ENCODE assay signal across 8 cellular contexts in genomic region chr14:91415794-91416743, GRCh38. TPM values are rescaled to one million over a fixed set of nuclear protein-coding genes. Genes with fewer than 3 reads are reported as not detected.
DNase-seq lines count a peak whose midpoint lies in the region; ATAC-seq, FAIRE-seq and TF ChIP-seq lines count a peak whose summit lies in the region.

No MANE protein-coding gene starts in this region.

- H3K36me3 Mint-ChIP-seq in Caco-2 (ENCODE audit: insufficient read depth, unreplicated experiment), result peaks cover 23% of the 10 kb centered on the region

- peaks cover 67% of the 10 kb centered on the region for H3K79me2 ChIP-seq in GM12878 (ENCODE audit: control insufficient read depth, insufficient read depth, low read length)
- H3K79me2 ChIP-seq in mesendoderm (ENCODE audit: control insufficient read depth, insufficient read depth, low read length), result peaks cover 35% of the 10 kb centered on the region

- H2AFZ ChIP-seq in GM12878 (ENCODE audit: control insufficient read depth, low read depth, low read length), result peak overlapping the region; percentile 31

- in situ Hi-C loops in GM12878 (cut with MboI) (no loop called here), brain microvascular endothelial cell (cut with HindIII; ENCODE audit: low pct_ligation_motif_present, low sequenced_read_pairs) (no loop called here)

- no peak for TF ChIP-seq RAD21 in GM12878 (IDR thresholded peaks at IDR 0.05; ENCODE audit: insufficient read depth, low read depth, low read length)

- H3K4me1 Mint-ChIP-seq in Caco-2 (ENCODE audit: low read depth, unreplicated experiment), result peaks cover 20% of the 10 kb centered on the region

- peaks cover 3% of the 10 kb centered on the region; the same call in 1 of the 2 replicates for H3K36me3 ChIP-seq in Caco-2 (ENCODE audit: control insufficient read depth, insufficient read depth, low read length)
- H3K36me3 ChIP-seq in GM12878 (ENCODE audit: control insufficient read depth in 2 of 2, insufficient read depth in 2 of 2, low read length in 1 of 2), result peaks cover 4 to 18% of the 10 kb centered on the region in 2 experiments; a peak in 2 of 4 replicates
- H3K36me3 ChIP-seq in mesendoderm (ENCODE audit: control insufficient read depth, insufficient read depth, low read length), result no peaks in the 10 kb centered on the region
- no peaks in the 10 kb centered on the region for H3K36me3 ChIP-seq in suprapubic skin
- no peaks in the 10 kb centered on the region for H3K36me3 ChIP-seq in brain microvascular endothelial cell (replicated peaks)

- TF ChIP-seq EP300 in GM12878 (IDR thresholded peaks at IDR 0.05; ENCODE audit: borderline replicate concordance in 1 of 2, control insufficient read depth in 1 of 2, low read depth in 2 of 2, low read length in 2 of 2), result peak; percentile 26 to 54; a peak in 2 of 4 replicates
- no peak for TF ChIP-seq EP300 in suprapubic skin (IDR thresholded peaks at IDR 0.05)

- peak overlapping the region; percentile 95 for H3K18ac ChIP-seq in mesendoderm (ENCODE audit: low read length)

- no peak for TF ChIP-seq CTCF in Caco-2 (IDR thresholded peaks at IDR 0.05; ENCODE audit: insufficient read depth in 1 of 2, low read depth in 1 of 2, low read length in 1 of 2, severe bottlenecking in 1 of 2, unreplicated experiment in 1 of 2)
- TF ChIP-seq CTCF in GM12878 (IDR thresholded peaks at IDR 0.05 in 2 of 3, conservative IDR thresholded peaks at IDR 0.05 in 1 of 3; ENCODE audit: control insufficient read depth in 2 of 3, extremely low read depth in 1 of 3, insufficient read depth in 1 of 3, low read depth in 3 of 3, low read length in 3 of 3), result no peak
- no peak for TF ChIP-seq CTCF in suprapubic skin (IDR thresholded peaks at IDR 0.05)
- no peak for TF ChIP-seq CTCF in brain microvascular endothelial cell (IDR thresholded peaks at IDR 0.05; ENCODE audit: low read depth, low read length, missing control alignments)

- H3K9ac ChIP-seq in GM12878 (ENCODE audit: control insufficient read depth, insufficient read depth, low read length) (peak overlapping the region; percentile 97), mesendoderm (ENCODE audit: low read length) (peak overlapping the region; percentile 83)

- DNase-seq in Caco-2, result no peak
- DNase-seq in RPMI8226, result peak; percentile 75
- peak; percentile 88 for DNase-seq in GM12878 (ENCODE audit: low read depth, low spot score)
- no peak for DNase-seq in mesendoderm
- DNase-seq in suprapubic skin (ENCODE audit: low spot score in 2 of 2), result no peak
- DNase-seq in brain microvascular endothelial cell, result no peak

- H2BK15ac ChIP-seq in mesendoderm (replicated peaks; ENCODE audit: low read depth), result no peak overlapping the region

- no peaks in the 10 kb centered on the region for H4K20me1 ChIP-seq in GM12878 (ENCODE audit: control insufficient read depth, insufficient read depth)

- peak overlapping the region; percentile 11 for H3K23ac ChIP-seq in mesendoderm (ENCODE audit: low read length)

- H3K79me1 ChIP-seq in mesendoderm (ENCODE audit: low read length), result peaks cover 12% of the 10 kb centered on the region

- H3K4me3 Mint-ChIP-seq in Caco-2 (ENCODE audit: unreplicated experiment), result peak overlapping the region; percentile 89

- H3K9me3 ChIP-seq in Caco-2 (no peaks in the 10 kb centered on the region), GM12878 (replicated peaks; ENCODE audit: control insufficient read depth, insufficient read depth, low read length) (no peaks in the 10 kb centered on the region), suprapubic skin (no peaks in the 10 kb centered on the region)

- H2AK5ac ChIP-seq in mesendoderm (ENCODE audit: low read length), result no peak overlapping the region

- H4K5ac ChIP-seq in mesendoderm (ENCODE audit: low read length), result no peak overlapping the region

- H2BK120ac ChIP-seq in mesendoderm (ENCODE audit: low read depth, low read length), result no peak overlapping the region

- FAIRE-seq in GM12878 (lab: Jason Lieb, UNC), result peak; percentile 97

- H3K56ac ChIP-seq in mesendoderm (ENCODE audit: low read length), result peak overlapping the region; percentile 91

- H3K27me3 ChIP-seq in Caco-2 (replicated peaks; ENCODE audit: control insufficient read depth, insufficient read depth, low read length), result no peaks in the 10 kb centered on the region
- no peaks in the 10 kb centered on the region for H3K27me3 ChIP-seq in GM12878 (replicated peaks in 1 of 2; ENCODE audit: control insufficient read depth in 2 of 2, insufficient read depth in 2 of 2, low read length in 1 of 2)
- no peaks in the 10 kb centered on the region for H3K27me3 ChIP-seq in mesendoderm (ENCODE audit: insufficient read depth, low read length, poor library complexity)
- no peaks in the 10 kb centered on the region for H3K27me3 ChIP-seq in suprapubic skin
- no peaks in the 10 kb centered on the region for H3K27me3 ChIP-seq in brain microvascular endothelial cell (replicated peaks)

- ATAC-seq in GM19324 (IDR thresholded peaks at IDR 0.05; ENCODE audit: low FRiP score, unreplicated experiment), result peak; percentile 34
- peak; percentile 57 for ATAC-seq in HG03342 (IDR thresholded peaks at IDR 0.05; ENCODE audit: unreplicated experiment)
- peak; percentile 72 for ATAC-seq in GM12878

- H3K4me2 ChIP-seq in GM12878 (ENCODE audit: control insufficient read depth, insufficient read depth) (peak overlapping the region; percentile 92), mesendoderm (ENCODE audit: low read length) (peak overlapping the region; percentile 90)

- TSS peak; percentile 58 for BruUV-seq in Caco-2 (replicated peaks; lab: Mats Ljungman, UMichigan)
- BruUV-seq in GM12878 (replicated peaks; lab: Mats Ljungman, UMichigan), result TSS peak; percentile 65

- H3K4ac ChIP-seq in mesendoderm (ENCODE audit: low read depth, low read length), result no peak overlapping the region

- H3K4me1 ChIP-seq in Caco-2 (peaks cover 47% of the 10 kb centered on the region), GM12878 (ENCODE audit: control insufficient read depth, insufficient read depth, low read length) (peaks cover 29% of the 10 kb centered on the region), mesendoderm (ENCODE audit: control insufficient read depth, low read depth, low read length) (peaks cover 14% of the 10 kb centered on the region), suprapubic skin (peaks cover 35% of the 10 kb centered on the region)

- POLR2A ChIA-PET in Caco-2 (lab: Charles Lee) (no interaction called here), GM12878 (lab: Charles Lee) (interaction anchor here (0.6 to 9.2 kb wide), 18 partner anchors 12 to 173 kb away, joined by 3 to 140 read pairs (median 6); no protein-coding TSS in a partner anchor)

- H3K27ac Mint-ChIP-seq in Caco-2 (ENCODE audit: unreplicated experiment), result peak overlapping the region; percentile 50

- CTCF ChIA-PET in Caco-2 (lab: Charles Lee) (interaction anchor here (0.5 kb wide), 1 partner anchor 293 kb away, joined by 4 read pairs; no protein-coding TSS in a partner anchor), GM12878 (lab: Yijun Ruan, JAX) (interaction anchor here (0.7 to 19.0 kb wide), 16 partner anchors 15 to 227 kb away, joined by 3 to 242 read pairs (median 8); no protein-coding TSS in a partner anchor)

- SMC1A ChIA-PET in GM12878 (lab: Charles Lee; ENCODE audit: uncharacterized antibody, unreplicated experiment), result interaction anchor here (0.8 to 15.4 kb wide), 20 partner anchors 10 to 239 kb away, joined by 3 to 210 read pairs (median 10); partner anchors contain the start of gene GPR68

- TF ChIP-seq POLR2A in GM12878 (IDR thresholded peaks at IDR 0.05; ENCODE audit: low read depth, low read length), result no peak
- TF ChIP-seq POLR2A in suprapubic skin (IDR thresholded peaks at IDR 0.05), result no peak

- H2BK5ac ChIP-seq in mesendoderm (ENCODE audit: low read length), result no peak overlapping the region

- WGBS in GM12878 (ENCODE audit: insufficient coverage, insufficient replicate concordance, low lambda C conversion rate, missing lambda C conversion rate), result 1% methylated on average over 18 of the region's 18 CpGs
- no CpG with 5 or more reads among the region's 18 CpGs for WGBS in mesendoderm (ENCODE audit: extremely low coverage, insufficient coverage, low lambda C conversion rate)
- WGBS in suprapubic skin, result 43% methylated on average over 18 of the region's 18 CpGs

- H4K8ac ChIP-seq in mesendoderm (ENCODE audit: low read depth, low read length), result no peak overlapping the region

- RAD21 ChIA-PET in GM12878 (lab: Charles Lee; ENCODE audit: unreplicated experiment), result interaction anchor here (0.6 to 10.0 kb wide), 30 partner anchors 9 to 239 kb away, joined by 3 to 236 read pairs (median 6); no protein-coding TSS in a partner anchor

- H3K27ac ChIP-seq in GM12878 (ENCODE audit: control insufficient read depth, insufficient read depth) (peak overlapping the region; percentile 100), mesendoderm (ENCODE audit: low read depth, low read length) (no peak overlapping the region), suprapubic skin (peak overlapping the region; percentile 19), brain microvascular endothelial cell (no peak overlapping the region)

- H3K4me3 ChIP-seq in Caco-2 (ENCODE audit: low read depth, low read length) (peak overlapping the region; percentile 83), GM12878 (peak overlapping the region; percentile 88), mesendoderm (ENCODE audit: low read length) (peak overlapping the region; percentile 80), suprapubic skin (peak overlapping the region; percentile 65), brain microvascular endothelial cell (ENCODE audit: low read depth, low read length) (no peak overlapping the region)

- H3K9me3 Mint-ChIP-seq in Caco-2 (ENCODE audit: unreplicated experiment), result no peaks in the 10 kb centered on the region

- no peaks in the 10 kb centered on the region for H3K27me3 Mint-ChIP-seq in Caco-2 (ENCODE audit: insufficient read depth, unreplicated experiment)

- intact Hi-C loops in Caco-2 (cut with micrococcal nuclease; ENCODE audit: unreplicated experiment), result loop anchor here (5.0 kb wide), 1 partner anchor 54 kb away; no protein-coding TSS in a partner anchor
- intact Hi-C loops in GM12878 (cut with micrococcal nuclease; ENCODE audit: unreplicated experiment), result loop anchor here (1.0 to 5.0 kb wide), 5 partner anchors 43 to 174 kb away; partner anchors contain the start of gene GPR68

RNA-seq across cellular contexts. Expression of gene CCDC88C, which starts 1.6 kb away (rescaled TPM):
- 26.9 and 29.8 TPM in 2 replicates for total RNA-seq in Caco-2 (2022)
- total RNA-seq in GM12878 (2013; cell fraction: nucleolus; rRNA removed), result 423 and 447 TPM in 2 replicates
- total RNA-seq in GM12878 (2014; rRNA removed), result 48.4 and 48.8 TPM in 2 replicates
- 35.7 and 41.3 TPM in 2 replicates for total RNA-seq in GM12878 (2014; rRNA removed; fragmentation: Illumina TruSeq; extraction: Trizol)
- 71.3 and 79.6 TPM in 2 replicates for total RNA-seq in GM12878 (2021)
- polyA plus RNA-seq in GM12878 (2011; ENCODE audit: low read depth), result 18.5 TPM
- polyA plus RNA-seq in GM12878 (2011; rRNA removed), result 37.2 and 39.7 TPM in 2 replicates
- polyA plus RNA-seq in GM12878 (2011; cell fraction: cytosol; rRNA removed), result 37.8 and 40.4 TPM in 2 replicates
- 123 and 167 TPM in 2 replicates for polyA plus RNA-seq in GM12878 (2011; cell fraction: nucleus; rRNA removed)
- 34.9 and 39.6 TPM in 2 replicates for polyA plus RNA-seq in GM12878 (2012)
- 20.2 and 31.3 TPM in 2 replicates for polyA plus RNA-seq in GM12878 (2014; fragmentation: Illumina TruSeq; extraction: Trizol)
- polyA plus RNA-seq in GM12878 (2014; fragmentation: Nextera tagmentation; extraction: Ambion mirVana), result 1 to 10 TPM; 4.0 to 7.0 TPM
- polyA plus RNA-seq in GM12878 (2014; rRNA removed), result 53.5 and 66.2 TPM in 2 replicates
- 10 to 100 TPM; 28.9 to 33.4 TPM for polyA plus RNA-seq in GM12878 (2016; fragmentation: Nextera tagmentation; extraction: Ambion mirVana)
- 69.8 and 107 TPM in 2 replicates for polyA minus RNA-seq in GM12878 (2011; rRNA and poly(A)+ RNA removed)
- 26.6 and 28.2 TPM in 2 replicates for polyA minus RNA-seq in GM12878 (2011; cell fraction: cytosol; rRNA and poly(A)+ RNA removed)
- 97.0 and 159 TPM in 2 replicates for polyA minus RNA-seq in GM12878 (2011; cell fraction: nucleus; rRNA and poly(A)+ RNA removed)
- 19.8 TPM for polyA plus RNA-seq in mesendoderm (2013, experiment 1 of 2)
- polyA plus RNA-seq in mesendoderm (2013, experiment 2 of 2), result 20.9 TPM
- total RNA-seq in suprapubic skin, result 10 to 100 TPM; 16.6 to 25.0 (median 22.8) TPM

Comparison
In these comparisons a context has a peak if more than half of its experiments do, and no peak if none do; other contexts are left out.
1. DNase-seq: peak in RPMI8226 (single experiment) and GM12878 (single experiment); none in Caco-2 (0 of 2), mesendoderm (single experiment), suprapubic skin (0 of 2) and brain microvascular endothelial cell (single experiment).
2. H3K27ac ChIP-seq: peak in GM12878 (single experiment) and suprapubic skin (single experiment); none in mesendoderm (single experiment) and brain microvascular endothelial cell (single experiment).
3. Peak in every context shown above with its lines, with median percentiles within 50 percentile points of each other: ATAC-seq.